In the genomic region with DNA sequence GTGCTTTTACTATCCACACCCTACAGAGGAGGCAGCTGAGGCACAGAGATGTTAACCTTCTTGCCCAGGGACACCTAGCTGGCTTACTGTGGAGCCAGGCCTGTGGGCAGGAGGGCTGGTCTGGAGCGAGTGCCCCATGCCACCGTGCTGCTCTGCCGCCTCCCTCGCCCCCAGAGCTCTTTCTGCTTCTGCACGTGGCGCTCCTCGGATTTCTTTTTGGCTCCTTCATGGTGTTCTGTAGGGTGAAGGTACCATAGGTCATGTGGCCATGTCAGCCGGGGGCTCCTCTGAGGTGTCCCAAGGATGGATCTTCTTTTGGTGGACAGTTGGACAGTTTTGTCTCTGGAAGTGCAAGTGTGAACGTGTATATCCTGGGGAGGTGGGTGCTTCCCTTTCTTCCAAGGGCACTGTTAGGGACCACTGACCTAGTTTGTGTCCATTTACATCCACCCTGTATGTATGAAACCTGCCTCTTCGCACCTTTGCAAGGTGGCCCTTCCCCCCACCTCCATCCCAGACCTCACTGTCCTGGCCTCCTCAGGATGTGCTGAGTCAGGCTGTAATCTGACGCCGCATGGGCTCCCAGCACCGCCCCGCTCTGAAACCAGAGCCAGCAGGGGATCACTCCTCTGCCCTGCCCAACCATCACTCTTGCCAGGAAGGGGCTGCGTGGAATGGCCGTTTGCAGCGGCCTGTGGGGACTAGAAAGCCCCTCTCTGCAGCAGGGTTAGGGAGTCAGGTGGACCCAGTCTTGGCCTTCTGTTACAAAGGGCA, we compare ENCODE assay signal across 3 cellular contexts.
A peak's percentile ranks its signal among the peaks of the same experiment; 100 is the strongest.
TF ChIP-seq lines count a peak whose summit lies in the region.

No MANE protein-coding gene starts in this region.

TF ChIP-seq in A549, 52 proteins besides CTCF, POLR2A, EP300 and RAD21:
- TF ChIP-seq FOXS1 (CRISPR knock-in tag; IDR thresholded peaks at IDR 0.05) (no peak), FOSL2 (IDR thresholded peaks at IDR 0.05) (no peak), FOSL2 (CRISPR knock-in tag; IDR thresholded peaks at IDR 0.05) (no peak), HOXB5 (CRISPR knock-in tag; IDR thresholded peaks at IDR 0.05) (no peak), HDAC2 (IDR thresholded peaks at IDR 0.05) (no peak), MYC (IDR thresholded peaks at IDR 0.05; ENCODE audit: borderline replicate concordance, low read length) (no peak), NR3C1 (IDR thresholded peaks at IDR 0.05) (no peak), TP53 (CRISPR knock-in tag; IDR thresholded peaks at IDR 0.05) (no peak), JUNB (IDR thresholded peaks at IDR 0.05) (no peak), MAFK (IDR thresholded peaks at IDR 0.05; ENCODE audit: partially characterized antibody) (peak; percentile 98), RNF2 (IDR thresholded peaks at IDR 0.05; ENCODE audit: borderline replicate concordance, low read depth) (no peak), NPAS2 (CRISPR knock-in tag; IDR thresholded peaks at IDR 0.05; ENCODE audit: borderline replicate concordance) (no peak), NFE2L2 (conservative IDR thresholded peaks at IDR 0.05; ENCODE audit: low read length) (0 out of 2 replicates have a peak, but pooled peaks have one; percentile 12), POLR2AphosphoS2 (conservative IDR thresholded peaks at IDR 0.05; ENCODE audit: low read length) (no peak)
- TF ChIP-seq, protein P1, sequence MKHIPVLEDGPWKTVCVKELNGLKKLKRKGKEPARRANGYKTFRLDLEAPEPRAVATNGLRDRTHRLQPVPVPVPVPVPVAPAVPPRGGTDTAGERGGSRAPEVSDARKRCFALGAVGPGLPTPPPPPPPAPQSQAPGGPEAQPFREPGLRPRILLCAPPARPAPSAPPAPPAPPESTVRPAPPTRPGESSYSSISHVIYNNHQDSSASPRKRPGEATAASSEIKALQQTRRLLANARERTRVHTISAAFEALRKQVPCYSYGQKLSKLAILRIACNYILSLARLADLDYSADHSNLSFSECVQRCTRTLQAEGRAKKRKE (CRISPR knock-in tag; IDR thresholded peaks at IDR 0.05; ENCODE audit: low read depth): no peak
- TF ChIP-seq, protein P2, sequence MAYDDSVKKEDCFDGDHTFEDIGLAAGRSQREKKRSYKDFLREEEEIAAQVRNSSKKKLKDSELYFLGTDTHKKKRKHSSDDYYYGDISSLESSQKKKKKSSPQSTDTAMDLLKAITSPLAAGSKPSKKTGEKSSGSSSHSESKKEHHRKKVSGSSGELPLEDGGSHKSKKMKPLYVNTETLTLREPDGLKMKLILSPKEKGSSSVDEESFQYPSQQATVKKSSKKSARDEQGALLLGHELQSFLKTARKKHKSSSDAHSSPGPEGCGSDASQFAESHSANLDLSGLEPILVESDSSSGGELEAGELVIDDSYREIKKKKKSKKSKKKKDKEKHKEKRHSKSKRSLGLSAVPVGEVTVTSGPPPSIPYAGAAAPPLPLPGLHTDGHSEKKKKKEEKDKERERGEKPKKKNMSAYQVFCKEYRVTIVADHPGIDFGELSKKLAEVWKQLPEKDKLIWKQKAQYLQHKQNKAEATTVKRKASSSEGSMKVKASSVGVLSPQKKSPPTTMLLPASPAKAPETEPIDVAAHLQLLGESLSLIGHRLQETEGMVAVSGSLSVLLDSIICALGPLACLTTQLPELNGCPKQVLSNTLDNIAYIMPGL (CRISPR knock-in tag; IDR thresholded peaks at IDR 0.05; ENCODE audit: borderline replicate concordance): no peak
- TF ChIP-seq, protein P3, sequence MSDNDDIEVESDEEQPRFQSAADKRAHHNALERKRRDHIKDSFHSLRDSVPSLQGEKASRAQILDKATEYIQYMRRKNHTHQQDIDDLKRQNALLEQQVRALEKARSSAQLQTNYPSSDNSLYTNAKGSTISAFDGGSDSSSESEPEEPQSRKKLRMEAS (IDR thresholded peaks at IDR 0.05): peak; percentile 60; the same call in 1 of the 2 replicates
TF ChIP-seq in A549: peak in this region for 3.

TF ChIP-seq in IMR-90, 13 proteins besides CTCF, POLR2A, EP300 and RAD21:
- TF ChIP-seq MAFK (IDR thresholded peaks at IDR 0.05; ENCODE audit: low read depth, low read length) (peak; percentile 97), NFE2L2 (IDR thresholded peaks at IDR 0.05; ENCODE audit: low read depth, low read length) (peak; percentile 89), SMC3 (IDR thresholded peaks at IDR 0.05; ENCODE audit: low read depth, low read length) (no peak)

TF ChIP-seq in HepG2, 621 proteins besides CTCF, POLR2A, EP300 and RAD21 (continues in another document):
- TF ChIP-seq ZNF317 (CRISPR knock-in tag; IDR thresholded peaks at IDR 0.05) (no peak), ZFP41 (CRISPR knock-in tag; IDR thresholded peaks at IDR 0.05; ENCODE audit: borderline replicate concordance) (no peak), ZNF121 (CRISPR knock-in tag; IDR thresholded peaks at IDR 0.05) (peak; percentile 87), RAD51 (IDR thresholded peaks at IDR 0.05; ENCODE audit: borderline replicate concordance) (no peak), NR3C1 (CRISPR knock-in tag; IDR thresholded peaks at IDR 0.05) (no peak), ZNF782 (CRISPR knock-in tag; IDR thresholded peaks at IDR 0.05; ENCODE audit: borderline replicate concordance) (no peak), CBX1 (IDR thresholded peaks at IDR 0.05; ENCODE audit: low read depth) (no peak), RXRB (CRISPR knock-in tag; IDR thresholded peaks at IDR 0.05; ENCODE audit: borderline replicate concordance) (no peak), HNF4G (IDR thresholded peaks at IDR 0.05; ENCODE audit: borderline replicate concordance, low read depth, low read length) (no peak), HNF4G (CRISPR knock-in tag; IDR thresholded peaks at IDR 0.05; ENCODE audit: borderline replicate concordance, low read depth) (no peak), SIX4 (CRISPR knock-in tag; IDR thresholded peaks at IDR 0.05) (peak; percentile 97), NFE2 (CRISPR knock-in tag; IDR thresholded peaks at IDR 0.05) (peak; percentile 83), MAFF (IDR thresholded peaks at IDR 0.05; ENCODE audit: low read depth, low read length) (peak; percentile 83), SIX1 (CRISPR knock-in tag; IDR thresholded peaks at IDR 0.05; ENCODE audit: borderline replicate concordance) (peak; percentile 44; the same call in 1 of the 2 replicates)
- TF ChIP-seq, protein P4, sequence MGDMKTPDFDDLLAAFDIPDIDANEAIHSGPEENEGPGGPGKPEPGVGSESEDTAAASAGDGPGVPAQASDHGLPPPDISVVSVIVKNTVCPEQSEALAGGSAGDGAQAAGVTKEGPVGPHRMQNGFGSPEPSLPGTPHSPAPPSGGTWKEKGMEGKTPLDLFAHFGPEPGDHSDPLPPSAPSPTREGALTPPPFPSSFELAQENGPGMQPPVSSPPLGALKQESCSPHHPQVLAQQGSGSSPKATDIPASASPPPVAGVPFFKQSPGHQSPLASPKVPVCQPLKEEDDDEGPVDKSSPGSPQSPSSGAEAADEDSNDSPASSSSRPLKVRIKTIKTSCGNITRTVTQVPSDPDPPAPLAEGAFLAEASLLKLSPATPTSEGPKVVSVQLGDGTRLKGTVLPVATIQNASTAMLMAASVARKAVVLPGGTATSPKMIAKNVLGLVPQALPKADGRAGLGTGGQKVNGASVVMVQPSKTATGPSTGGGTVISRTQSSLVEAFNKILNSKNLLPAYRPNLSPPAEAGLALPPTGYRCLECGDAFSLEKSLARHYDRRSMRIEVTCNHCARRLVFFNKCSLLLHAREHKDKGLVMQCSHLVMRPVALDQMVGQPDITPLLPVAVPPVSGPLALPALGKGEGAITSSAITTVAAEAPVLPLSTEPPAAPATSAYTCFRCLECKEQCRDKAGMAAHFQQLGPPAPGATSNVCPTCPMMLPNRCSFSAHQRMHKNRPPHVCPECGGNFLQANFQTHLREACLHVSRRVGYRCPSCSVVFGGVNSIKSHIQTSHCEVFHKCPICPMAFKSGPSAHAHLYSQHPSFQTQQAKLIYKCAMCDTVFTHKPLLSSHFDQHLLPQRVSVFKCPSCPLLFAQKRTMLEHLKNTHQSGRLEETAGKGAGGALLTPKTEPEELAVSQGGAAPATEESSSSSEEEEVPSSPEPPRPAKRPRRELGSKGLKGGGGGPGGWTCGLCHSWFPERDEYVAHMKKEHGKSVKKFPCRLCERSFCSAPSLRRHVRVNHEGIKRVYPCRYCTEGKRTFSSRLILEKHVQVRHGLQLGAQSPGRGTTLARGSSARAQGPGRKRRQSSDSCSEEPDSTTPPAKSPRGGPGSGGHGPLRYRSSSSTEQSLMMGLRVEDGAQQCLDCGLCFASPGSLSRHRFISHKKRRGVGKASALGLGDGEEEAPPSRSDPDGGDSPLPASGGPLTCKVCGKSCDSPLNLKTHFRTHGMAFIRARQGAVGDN (CRISPR knock-in tag; IDR thresholded peaks at IDR 0.05): peak; percentile 50
- TF ChIP-seq, protein P5, sequence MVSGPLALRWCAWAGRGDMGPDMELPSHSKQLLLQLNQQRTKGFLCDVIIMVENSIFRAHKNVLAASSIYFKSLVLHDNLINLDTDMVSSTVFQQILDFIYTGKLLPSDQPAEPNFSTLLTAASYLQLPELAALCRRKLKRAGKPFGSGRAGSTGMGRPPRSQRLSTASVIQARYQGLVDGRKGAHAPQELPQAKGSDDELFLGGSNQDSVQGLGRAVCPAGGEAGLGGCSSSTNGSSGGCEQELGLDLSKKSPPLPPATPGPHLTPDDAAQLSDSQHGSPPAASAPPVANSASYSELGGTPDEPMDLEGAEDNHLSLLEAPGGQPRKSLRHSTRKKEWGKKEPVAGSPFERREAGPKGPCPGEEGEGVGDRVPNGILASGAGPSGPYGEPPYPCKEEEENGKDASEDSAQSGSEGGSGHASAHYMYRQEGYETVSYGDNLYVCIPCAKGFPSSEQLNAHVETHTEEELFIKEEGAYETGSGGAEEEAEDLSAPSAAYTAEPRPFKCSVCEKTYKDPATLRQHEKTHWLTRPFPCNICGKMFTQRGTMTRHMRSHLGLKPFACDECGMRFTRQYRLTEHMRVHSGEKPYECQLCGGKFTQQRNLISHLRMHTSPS (CRISPR knock-in tag; IDR thresholded peaks at IDR 0.05; ENCODE audit: low read depth): no peak
- TF ChIP-seq, protein P6, sequence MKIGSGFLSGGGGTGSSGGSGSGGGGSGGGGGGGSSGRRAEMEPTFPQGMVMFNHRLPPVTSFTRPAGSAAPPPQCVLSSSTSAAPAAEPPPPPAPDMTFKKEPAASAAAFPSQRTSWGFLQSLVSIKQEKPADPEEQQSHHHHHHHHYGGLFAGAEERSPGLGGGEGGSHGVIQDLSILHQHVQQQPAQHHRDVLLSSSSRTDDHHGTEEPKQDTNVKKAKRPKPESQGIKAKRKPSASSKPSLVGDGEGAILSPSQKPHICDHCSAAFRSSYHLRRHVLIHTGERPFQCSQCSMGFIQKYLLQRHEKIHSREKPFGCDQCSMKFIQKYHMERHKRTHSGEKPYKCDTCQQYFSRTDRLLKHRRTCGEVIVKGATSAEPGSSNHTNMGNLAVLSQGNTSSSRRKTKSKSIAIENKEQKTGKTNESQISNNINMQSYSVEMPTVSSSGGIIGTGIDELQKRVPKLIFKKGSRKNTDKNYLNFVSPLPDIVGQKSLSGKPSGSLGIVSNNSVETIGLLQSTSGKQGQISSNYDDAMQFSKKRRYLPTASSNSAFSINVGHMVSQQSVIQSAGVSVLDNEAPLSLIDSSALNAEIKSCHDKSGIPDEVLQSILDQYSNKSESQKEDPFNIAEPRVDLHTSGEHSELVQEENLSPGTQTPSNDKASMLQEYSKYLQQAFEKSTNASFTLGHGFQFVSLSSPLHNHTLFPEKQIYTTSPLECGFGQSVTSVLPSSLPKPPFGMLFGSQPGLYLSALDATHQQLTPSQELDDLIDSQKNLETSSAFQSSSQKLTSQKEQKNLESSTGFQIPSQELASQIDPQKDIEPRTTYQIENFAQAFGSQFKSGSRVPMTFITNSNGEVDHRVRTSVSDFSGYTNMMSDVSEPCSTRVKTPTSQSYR (CRISPR knock-in tag; IDR thresholded peaks at IDR 0.05; ENCODE audit: borderline replicate concordance): peak; percentile 83
- TF ChIP-seq, protein P7, sequence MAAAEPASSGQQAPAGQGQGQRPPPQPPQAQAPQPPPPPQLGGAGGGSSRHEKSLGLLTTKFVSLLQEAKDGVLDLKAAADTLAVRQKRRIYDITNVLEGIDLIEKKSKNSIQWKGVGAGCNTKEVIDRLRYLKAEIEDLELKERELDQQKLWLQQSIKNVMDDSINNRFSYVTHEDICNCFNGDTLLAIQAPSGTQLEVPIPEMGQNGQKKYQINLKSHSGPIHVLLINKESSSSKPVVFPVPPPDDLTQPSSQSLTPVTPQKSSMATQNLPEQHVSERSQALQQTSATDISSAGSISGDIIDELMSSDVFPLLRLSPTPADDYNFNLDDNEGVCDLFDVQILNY (CRISPR knock-in tag; conservative IDR thresholded peaks at IDR 0.05): no peak
- TF ChIP-seq, protein P8, sequence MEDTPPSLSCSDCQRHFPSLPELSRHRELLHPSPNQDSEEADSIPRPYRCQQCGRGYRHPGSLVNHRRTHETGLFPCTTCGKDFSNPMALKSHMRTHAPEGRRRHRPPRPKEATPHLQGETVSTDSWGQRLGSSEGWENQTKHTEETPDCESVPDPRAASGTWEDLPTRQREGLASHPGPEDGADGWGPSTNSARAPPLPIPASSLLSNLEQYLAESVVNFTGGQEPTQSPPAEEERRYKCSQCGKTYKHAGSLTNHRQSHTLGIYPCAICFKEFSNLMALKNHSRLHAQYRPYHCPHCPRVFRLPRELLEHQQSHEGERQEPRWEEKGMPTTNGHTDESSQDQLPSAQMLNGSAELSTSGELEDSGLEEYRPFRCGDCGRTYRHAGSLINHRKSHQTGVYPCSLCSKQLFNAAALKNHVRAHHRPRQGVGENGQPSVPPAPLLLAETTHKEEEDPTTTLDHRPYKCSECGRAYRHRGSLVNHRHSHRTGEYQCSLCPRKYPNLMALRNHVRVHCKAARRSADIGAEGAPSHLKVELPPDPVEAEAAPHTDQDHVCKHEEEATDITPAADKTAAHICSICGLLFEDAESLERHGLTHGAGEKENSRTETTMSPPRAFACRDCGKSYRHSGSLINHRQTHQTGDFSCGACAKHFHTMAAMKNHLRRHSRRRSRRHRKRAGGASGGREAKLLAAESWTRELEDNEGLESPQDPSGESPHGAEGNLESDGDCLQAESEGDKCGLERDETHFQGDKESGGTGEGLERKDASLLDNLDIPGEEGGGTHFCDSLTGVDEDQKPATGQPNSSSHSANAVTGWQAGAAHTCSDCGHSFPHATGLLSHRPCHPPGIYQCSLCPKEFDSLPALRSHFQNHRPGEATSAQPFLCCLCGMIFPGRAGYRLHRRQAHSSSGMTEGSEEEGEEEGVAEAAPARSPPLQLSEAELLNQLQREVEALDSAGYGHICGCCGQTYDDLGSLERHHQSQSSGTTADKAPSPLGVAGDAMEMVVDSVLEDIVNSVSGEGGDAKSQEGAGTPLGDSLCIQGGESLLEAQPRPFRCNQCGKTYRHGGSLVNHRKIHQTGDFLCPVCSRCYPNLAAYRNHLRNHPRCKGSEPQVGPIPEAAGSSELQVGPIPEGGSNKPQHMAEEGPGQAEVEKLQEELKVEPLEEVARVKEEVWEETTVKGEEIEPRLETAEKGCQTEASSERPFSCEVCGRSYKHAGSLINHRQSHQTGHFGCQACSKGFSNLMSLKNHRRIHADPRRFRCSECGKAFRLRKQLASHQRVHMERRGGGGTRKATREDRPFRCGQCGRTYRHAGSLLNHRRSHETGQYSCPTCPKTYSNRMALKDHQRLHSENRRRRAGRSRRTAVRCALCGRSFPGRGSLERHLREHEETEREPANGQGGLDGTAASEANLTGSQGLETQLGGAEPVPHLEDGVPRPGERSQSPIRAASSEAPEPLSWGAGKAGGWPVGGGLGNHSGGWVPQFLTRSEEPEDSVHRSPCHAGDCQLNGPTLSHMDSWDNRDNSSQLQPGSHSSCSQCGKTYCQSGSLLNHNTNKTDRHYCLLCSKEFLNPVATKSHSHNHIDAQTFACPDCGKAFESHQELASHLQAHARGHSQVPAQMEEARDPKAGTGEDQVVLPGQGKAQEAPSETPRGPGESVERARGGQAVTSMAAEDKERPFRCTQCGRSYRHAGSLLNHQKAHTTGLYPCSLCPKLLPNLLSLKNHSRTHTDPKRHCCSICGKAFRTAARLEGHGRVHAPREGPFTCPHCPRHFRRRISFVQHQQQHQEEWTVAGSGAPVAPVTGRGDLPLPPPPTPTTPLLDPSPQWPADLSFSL (CRISPR knock-in tag; IDR thresholded peaks at IDR 0.05): no peak
- TF ChIP-seq, protein P9, sequence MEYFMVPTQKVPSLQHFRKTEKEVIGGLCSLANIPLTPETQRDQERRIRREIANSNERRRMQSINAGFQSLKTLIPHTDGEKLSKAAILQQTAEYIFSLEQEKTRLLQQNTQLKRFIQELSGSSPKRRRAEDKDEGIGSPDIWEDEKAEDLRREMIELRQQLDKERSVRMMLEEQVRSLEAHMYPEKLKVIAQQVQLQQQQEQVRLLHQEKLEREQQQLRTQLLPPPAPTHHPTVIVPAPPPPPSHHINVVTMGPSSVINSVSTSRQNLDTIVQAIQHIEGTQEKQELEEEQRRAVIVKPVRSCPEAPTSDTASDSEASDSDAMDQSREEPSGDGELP (IDR thresholded peaks at IDR 0.05; ENCODE audit: borderline replicate concordance, low read depth): peak; percentile 12; the same call in 1 of the 2 replicates
